ENCODE assay signal across 32 cellular contexts in genomic region chr1:59022199-59022598, GRCh38.
"Had no signal": no experiment of that assay in that cellular context is flagged by ENCODE, and none has a peak within 500 bp of the region (broad histone marks: within the 10 kb centered on the region; RNA-seq: fewer than 3 reads in every experiment).

No MANE protein-coding gene starts in this region.

- H3K9me3 ChIP-seq: body of pancreas, gastrocnemius medialis had no signal

- H3K27ac Mint-ChIP-seq: activated CD4-positive, alpha-beta T cell treated with anti-CD3 and anti-CD28 coated beads for 36 hours; activated CD4-positive, alpha-beta T cell treated with anti-CD3 and anti-CD28 coated beads, Interleukin-2, amount 10 ng/mL, durations not matched to agents 7 days and 5 days; activated CD8-positive, alpha-beta T cell treated with anti-CD3 and anti-CD28 coated beads for 36 hours; activated naive CD4-positive, alpha-beta T cell treated with anti-CD3 and anti-CD28 coated beads for 36 hours; activated naive CD8-positive, alpha-beta T cell; activated T-cell treated with anti-CD3 and anti-CD28 coated beads, Interleukin-2, amount 50 U/mL, for 24 hours; activated T-helper 1 cell treated with anti-CD3 and anti-CD28 coated beads, Interleukin-12 subunit alpha, Interleukin-12 subunit beta, Interleukin-2, Interleukin-4 antibody, amounts not matched to agents 30 ng/mL and 10 ng/mL and 1 ng/mL, durations not matched to agents 14 hours and 24 hours and 36 hours; activated T-helper 2 cell treated with anti-CD3 and anti-CD28 coated beads, Interferon-gamma antibody, Interleukin-2, Interleukin-4, amounts not matched to agents 10 μg/mL and 5 μg/mL and 100 μg/mL, durations not matched to agents 14 hours and 24 hours and 36 hours; effector memory CD8-positive, alpha-beta T cell had no signal

- DNase-seq: activated CD4-positive, alpha-beta T cell treated with anti-CD3 and anti-CD28 coated beads for 36 hours; activated CD4-positive, alpha-beta T cell treated with anti-CD3 and anti-CD28 coated beads, Interleukin-2, amount 10 ng/mL, durations not matched to agents 7 days and 5 days; activated CD4-positive, alpha-beta T cell treated with anti-CD3 and anti-CD28 coated beads, Interleukin-2, amount 50 U/mL, for 48 hours; activated CD4-positive, CD25-positive, alpha-beta regulatory T cell; activated CD4-positive, CD25-positive, alpha-beta regulatory T cell treated with anti-CD3 and anti-CD28 coated beads, Interleukin-2, amount 50 U/mL, for 72 hours; activated CD8-positive, alpha-beta memory T cell treated with anti-CD3 and anti-CD28 coated beads for 24 hours; activated CD8-positive, alpha-beta memory T cell treated with anti-CD3 and anti-CD28 coated beads, Interleukin-2, amount 50 U/mL, for 48 hours; activated CD8-positive, alpha-beta T cell treated with anti-CD3 and anti-CD28 coated beads for 36 hours; activated effector memory CD4-positive, alpha-beta T cell treated with anti-CD3 and anti-CD28 coated beads, Interleukin-2, amount 50 U/mL, for 16 hours; activated naive CD4-positive, alpha-beta T cell treated with anti-CD3 and anti-CD28 coated beads for 36 hours; activated T-cell treated with anti-CD3 and anti-CD28 coated beads for 4 hours; activated T-cell treated with anti-CD3 and anti-CD28 coated beads, Interleukin-2, amount 50 U/mL, for 24 hours; amniotic stem cell; anterior cingulate cortex; body of pancreas; caudate nucleus; cortex of kidney; dermis blood vessel endothelial cell; effector CD4-positive, alpha-beta T cell; effector memory CD8-positive, alpha-beta T cell; erythroblast; foreskin keratinocyte; gastrocnemius medialis; glutamatergic neuron; heart left ventricle; T-helper 1 cell; T-helper 2 cell had no signal

- H3K9me3 Mint-ChIP-seq: activated naive CD4-positive, alpha-beta T cell treated with anti-CD3 and anti-CD28 coated beads for 36 hours had no signal

- FAIRE-seq: colon had no signal

- H3K36me3 ChIP-seq: esophagus muscularis mucosa, gastrocnemius medialis, heart left ventricle had no signal

- ATAC-seq: activated CD4-positive, alpha-beta T cell treated with anti-CD3 and anti-CD28 coated beads for 36 hours; activated CD8-positive, alpha-beta T cell treated with anti-CD3 and anti-CD28 coated beads for 36 hours; body of pancreas; effector memory CD8-positive, alpha-beta T cell; foreskin keratinocyte; gastrocnemius medialis; heart left ventricle had no signal

- H3K27me3 Mint-ChIP-seq: activated CD4-positive, alpha-beta T cell treated with anti-CD3 and anti-CD28 coated beads for 36 hours; activated CD4-positive, alpha-beta T cell treated with anti-CD3 and anti-CD28 coated beads, Interleukin-2, amount 10 ng/mL, durations not matched to agents 7 days and 5 days; activated CD8-positive, alpha-beta T cell treated with anti-CD3 and anti-CD28 coated beads for 36 hours; activated T-cell treated with anti-CD3 and anti-CD28 coated beads, Interleukin-2, amount 50 U/mL, for 24 hours; effector memory CD8-positive, alpha-beta T cell had no signal

- H3K27ac ChIP-seq: body of pancreas, esophagus muscularis mucosa, foreskin keratinocyte, heart left ventricle had no signal

- H3K27me3 ChIP-seq: body of pancreas, esophagus muscularis mucosa, foreskin keratinocyte, gastrocnemius medialis, heart left ventricle had no signal

- H3K4me3 ChIP-seq: body of pancreas, esophagus muscularis mucosa, gastrocnemius medialis, heart left ventricle had no signal

- H3K4me3 Mint-ChIP-seq: activated CD4-positive, alpha-beta T cell treated with anti-CD3 and anti-CD28 coated beads for 36 hours; activated CD4-positive, alpha-beta T cell treated with anti-CD3 and anti-CD28 coated beads, Interleukin-2, amount 10 ng/mL, durations not matched to agents 7 days and 5 days; activated CD8-positive, alpha-beta T cell treated with anti-CD3 and anti-CD28 coated beads for 36 hours; activated naive CD4-positive, alpha-beta T cell treated with anti-CD3 and anti-CD28 coated beads for 36 hours; activated naive CD8-positive, alpha-beta T cell; activated T-cell treated with anti-CD3 and anti-CD28 coated beads, Interleukin-2, amount 50 U/mL, for 24 hours; activated T-helper 1 cell treated with anti-CD3 and anti-CD28 coated beads, Interleukin-12 subunit alpha, Interleukin-12 subunit beta, Interleukin-2, Interleukin-4 antibody, amounts not matched to agents 30 ng/mL and 10 ng/mL and 1 ng/mL, durations not matched to agents 14 hours and 24 hours and 36 hours; effector memory CD8-positive, alpha-beta T cell had no signal
